1 cellular context compared by ENCODE assay signal in genomic region chr15:72375846-72376581, GRCh38.
A peak's percentile ranks its signal among the peaks of the same experiment; 100 is the strongest.
TF ChIP-seq lines count a peak whose summit lies in the region.

HEXA (minus strand) TSS chr15:72376014; CDS start chr15:72375972, 42 bp downstream.

TF ChIP-seq in HEK293, 187 proteins besides CTCF, POLR2A, EP300 and RAD21 (continued from another document):
- TF ChIP-seq KLF17 (tag by site-specific recombination; IDR thresholded peaks at IDR 0.05) (peak; percentile 99), KLF7 (tag by site-specific recombination; IDR thresholded peaks at IDR 0.05; ENCODE audit: borderline replicate concordance) (peak; percentile 93), KLF16 (tag by site-specific recombination; IDR thresholded peaks at IDR 0.05) (peak; percentile 99), ZNF214 (tag by site-specific recombination; IDR thresholded peaks at IDR 0.05; ENCODE audit: borderline replicate concordance) (no peak), ZNF645 (tag by site-specific recombination; IDR thresholded peaks at IDR 0.05) (peak; percentile 92), SCRT1 (tag by site-specific recombination; IDR thresholded peaks at IDR 0.05; ENCODE audit: borderline replicate concordance) (no peak), ZNF639 (tag by site-specific recombination; IDR thresholded peaks at IDR 0.05) (peak; percentile 99), ZNF23 (tag by site-specific recombination; IDR thresholded peaks at IDR 0.05; ENCODE audit: borderline replicate concordance) (peak; percentile 43; the same call in 1 of the 2 replicates), PBX3 (CRISPR knock-in tag; IDR thresholded peaks at IDR 0.05) (peak; percentile 96), BCL6B (tag by site-specific recombination; IDR thresholded peaks at IDR 0.05) (peak; percentile 54; the same call in 1 of the 2 replicates), PRDM1 (tag by site-specific recombination; IDR thresholded peaks at IDR 0.05) (peak; percentile 55), INSM2 (tag by site-specific recombination; IDR thresholded peaks at IDR 0.05) (peak; percentile 97), KLF1 (tag by site-specific recombination; IDR thresholded peaks at IDR 0.05) (peak; percentile 83), ZNF24 (tag by site-specific recombination; IDR thresholded peaks at IDR 0.05) (peak; percentile 100), GLI2 (tag by site-specific recombination; IDR thresholded peaks at IDR 0.05; ENCODE audit: borderline replicate concordance, low read depth) (no peak; the same call in 1 of the 2 replicates), SALL2 (tag by site-specific recombination; IDR thresholded peaks at IDR 0.05; ENCODE audit: borderline replicate concordance) (no peak), ZNF692 (tag by site-specific recombination; IDR thresholded peaks at IDR 0.05) (peak; percentile 98), ZNF776 (tag by site-specific recombination; IDR thresholded peaks at IDR 0.05; ENCODE audit: borderline replicate concordance) (0 out of 2 replicates have a peak, but pooled peaks have one; percentile 27), ZNF26 (tag by site-specific recombination; IDR thresholded peaks at IDR 0.05) (no peak), ZNF473 (tag by site-specific recombination; IDR thresholded peaks at IDR 0.05) (no peak), ZNF280C (tag by site-specific recombination; IDR thresholded peaks at IDR 0.05) (no peak), ZFP37 (tag by site-specific recombination; IDR thresholded peaks at IDR 0.05) (peak; percentile 100)
